24 cellular contexts compared by ENCODE assay signal in genomic region chr13:36363464-36363863, GRCh38.
"Had no signal": no experiment of that assay in that cellular context is flagged by ENCODE, and none has a peak within 500 bp of the region (broad histone marks: within the 10 kb centered on the region; RNA-seq: fewer than 3 reads in every experiment).

No MANE protein-coding gene starts in this region.

- H3K27ac ChIP-seq: colonic mucosa, transverse colon, vagina had no signal

- DNase-seq: activated CD4-positive, alpha-beta memory T cell treated with anti-CD3 and anti-CD28 coated beads, Interleukin-2, amount 10 ng/mL, durations not matched to agents 7 days and 5 days; activated CD4-positive, alpha-beta T cell treated with anti-CD3 and anti-CD28 coated beads for 48 hours; activated CD4-positive, CD25-positive, alpha-beta regulatory T cell; activated naive CD4-positive, alpha-beta T cell; activated naive CD8-positive, alpha-beta T cell treated with anti-CD3 and anti-CD28 coated beads for 36 hours; activated T-cell treated with anti-CD3 and anti-CD28 coated beads, Interleukin-2, amount 50 U/mL, for 1 hour; amygdala; central memory CD4-positive, alpha-beta T cell; colonic mucosa; erythroblast; hippocampal formation; left cardiac atrium; posterior cingulate gyrus; stimulated activated CD4-positive, alpha-beta T cell treated with anti-CD3 and anti-CD28 coated beads, Interleukin-12 subunit alpha, Interleukin-12 subunit beta, amount 100 ng/mL, for 4 hours; stimulated activated CD4-positive, alpha-beta T cell treated with anti-CD3 and anti-CD28 coated beads, Interleukin-1b, Interleukin-23, amount 100 ng/mL, for 48 hours; stimulated activated CD8-positive, alpha-beta memory T cell treated with anti-CD3 and anti-CD28 coated beads, Interleukin-4, amount 100 ng/mL, for 48 hours; stimulated activated naive CD4-positive, alpha-beta T cell treated with Interleukin-2 at 50 U/mL for 16 hours; transverse colon had no signal

- H3K4me3 ChIP-seq: colonic mucosa, lung, transverse colon, vagina had no signal

- H3K4me3 Mint-ChIP-seq: activated CD4-positive, alpha-beta memory T cell treated with anti-CD3 and anti-CD28 coated beads, Interleukin-2, amount 10 ng/mL, durations not matched to agents 7 days and 5 days; activated naive CD8-positive, alpha-beta T cell treated with anti-CD3 and anti-CD28 coated beads for 36 hours; activated T-helper 17 cell treated with anti-CD3 and anti-CD28 coated beads, Interleukin-2, amount 50 U/mL, for 72 hours; mesothelial cell of epicardium; natural killer cell treated with Interleukin-12 subunit alpha and Interleukin-12 subunit beta and Interleukin-15 and Interleukin-18, amount 100 ng/mL, for 72 hours had no signal

- H3K36me3 ChIP-seq: colonic mucosa, transverse colon, vagina had no signal

- ATAC-seq: activated T-helper 17 cell treated with anti-CD3 and anti-CD28 coated beads, Interleukin-2, amount 50 U/mL, for 72 hours; natural killer cell treated with Interleukin-12 subunit alpha and Interleukin-12 subunit beta and Interleukin-15 and Interleukin-18, amount 100 ng/mL, for 72 hours had no signal

- H3K36me3 Mint-ChIP-seq: activated naive CD8-positive, alpha-beta T cell treated with anti-CD3 and anti-CD28 coated beads for 36 hours; natural killer cell treated with Interleukin-12 subunit alpha and Interleukin-12 subunit beta and Interleukin-15 and Interleukin-18, amount 100 ng/mL, for 72 hours had no signal

- H3K9me3 Mint-ChIP-seq: activated CD4-positive, alpha-beta memory T cell treated with anti-CD3 and anti-CD28 coated beads, Interleukin-2, amount 10 ng/mL, durations not matched to agents 7 days and 5 days; activated naive CD8-positive, alpha-beta T cell treated with anti-CD3 and anti-CD28 coated beads for 36 hours; activated T-helper 17 cell treated with anti-CD3 and anti-CD28 coated beads, Interleukin-2, amount 50 U/mL, for 72 hours; brain; mesothelial cell of epicardium; natural killer cell treated with Interleukin-12 subunit alpha and Interleukin-12 subunit beta and Interleukin-15 and Interleukin-18, amount 100 ng/mL, for 72 hours had no signal

- H3K27me3 ChIP-seq: colonic mucosa, transverse colon, vagina had no signal

- H3K27ac Mint-ChIP-seq: activated CD4-positive, alpha-beta memory T cell treated with anti-CD3 and anti-CD28 coated beads, Interleukin-2, amount 10 ng/mL, durations not matched to agents 7 days and 5 days; activated naive CD8-positive, alpha-beta T cell treated with anti-CD3 and anti-CD28 coated beads for 36 hours; activated T-helper 17 cell treated with anti-CD3 and anti-CD28 coated beads, Interleukin-2, amount 50 U/mL, for 72 hours; mesothelial cell of epicardium; natural killer cell treated with Interleukin-12 subunit alpha and Interleukin-12 subunit beta and Interleukin-15 and Interleukin-18, amount 100 ng/mL, for 72 hours had no signal

- H3K4me1 Mint-ChIP-seq: activated CD4-positive, alpha-beta memory T cell treated with anti-CD3 and anti-CD28 coated beads, Interleukin-2, amount 10 ng/mL, durations not matched to agents 7 days and 5 days; activated T-helper 17 cell treated with anti-CD3 and anti-CD28 coated beads, Interleukin-2, amount 50 U/mL, for 72 hours had no signal

- H3K9me3 ChIP-seq: colonic mucosa, transverse colon, vagina had no signal

- H3K4me1 ChIP-seq: colonic mucosa, transverse colon, vagina had no signal
